ENCODE assay signal across 30 cellular contexts in the genomic region with DNA sequence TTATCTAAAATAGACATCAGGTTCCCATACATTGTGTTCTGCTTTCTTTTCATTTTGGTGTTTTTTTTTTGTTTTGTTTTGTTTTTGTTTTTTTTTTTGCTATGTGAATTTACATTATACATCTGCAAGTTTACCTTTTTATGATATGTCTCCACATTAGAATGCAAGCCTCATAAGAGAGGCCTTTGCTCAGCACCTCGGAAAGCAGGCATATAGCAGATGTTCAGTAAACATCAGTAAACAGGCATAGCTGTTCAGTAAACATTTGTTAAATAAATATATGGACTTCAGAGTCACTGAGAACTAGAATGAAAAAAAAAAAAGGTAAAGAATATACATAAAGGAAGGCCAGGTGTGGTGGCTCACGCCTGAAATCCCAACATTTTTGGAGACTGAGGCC.
DNase-seq lines count a peak whose midpoint lies in the region; TF ChIP-seq lines count a peak whose summit lies in the region.
"Had no signal": no experiment of that assay in that cellular context is flagged by ENCODE, and none has a peak within 500 bp of the region (broad histone marks: within the 10 kb centered on the region; RNA-seq: fewer than 3 reads in every experiment).

No MANE protein-coding gene starts in this region.

- CTCF ChIA-PET in HEK293 (lab: Yijun Ruan, JAX) (no interaction called here), RWPE1 (lab: Yijun Ruan, JAX) (interaction anchor here (0.7 to 0.8 kb wide), 2 partner anchors 25 to 405 kb away, joined by 3 to 5 read pairs; a partner anchor contains a TSS)

- DNase-seq in DMS53 (lab: John Stamatoyannopoulos, UW) (peak; percentile 26), DMS53 treated with DMSO at 0.1 percent for 48 hours (lab: John Stamatoyannopoulos, UW; ENCODE audit: unreplicated experiment) (no peak), RWPE1 (ENCODE audit: low spot score) (no peak), activated T-cell treated with anti-CD3 and anti-CD28 coated beads for 4 hours (no peak)
- DNase-seq: 8988T; ACHN; AML-193; BE2C; C1 segment of cervical spinal cord; Caco-2; Calu3; CD4-positive, alpha-beta memory T cell; CD4-positive, alpha-beta T cell; CD4-positive, CD25-positive, alpha-beta regulatory T cell; CD8-positive, alpha-beta memory T cell; CD8-positive, alpha-beta T cell; COR-L47; DMS 273 treated with DMSO at 0.1 percent for 48 hours; DMS153; DMS79; DMS79 treated with DMSO at 0.1 percent for 48 hours; DND-41; EL had no signal

- no peak overlapping the region for H3K4me3 ChIP-seq in HEK293 (ENCODE audit: low read depth, low read length)
- H3K4me3 ChIP-seq: A549; BLaER1; BLaER1 treated with 17β-estradiol and CSF1 and Interleukin-3, amounts not matched to agents 10 nM and 100 nM had no signal

- peaks cover 10% of the 10 kb centered on the region for H3K4me1 ChIP-seq in HEK293 (ENCODE audit: control insufficient read depth, insufficient read depth, low read length)
- H3K4me1 ChIP-seq: A549; BLaER1; BLaER1 treated with 17β-estradiol and CSF1 and Interleukin-3, amounts not matched to agents 10 nM and 100 nM had no signal

- no peak for TF ChIP-seq RAD21 in Ishikawa (IDR thresholded peaks at IDR 0.05; ENCODE audit: low read depth)

- H3K27ac ChIP-seq in HEK293 (ENCODE audit: extremely low read depth, low read depth, low read length) (no peak overlapping the region), RWPE1 (no peak overlapping the region)
- H3K27ac ChIP-seq: 22Rv1; A549; BLaER1; BLaER1 treated with 17β-estradiol and CSF1 and Interleukin-3, amounts not matched to agents 10 nM and 100 nM; C4-2B had no signal

- TF ChIP-seq CTCF in HEK293 (tag by site-specific recombination; IDR thresholded peaks at IDR 0.05), result no peak
- TF ChIP-seq CTCF in RWPE1 (conservative IDR thresholded peaks at IDR 0.05; ENCODE audit: low read depth), result no peak

- TF ChIP-seq EP300 in Ishikawa (IDR thresholded peaks at IDR 0.05; ENCODE audit: borderline replicate concordance), result no peak

- POLR2A ChIA-PET in HEK293 (lab: Yijun Ruan, JAX) (no interaction called here), RWPE1 (lab: Yijun Ruan, JAX; ENCODE audit: low non-redundant PET) (interaction anchor here (0.6 kb wide), 1 partner anchor 55 kb away, joined by 8 read pairs; no protein-coding TSS in a partner anchor)

- H3K36me3 ChIP-seq in HEK293 (ENCODE audit: control insufficient read depth in 2 of 2, insufficient read depth in 1 of 2, low read length in 2 of 2), result no peaks in the 10 kb centered on the region
- H3K36me3 ChIP-seq: BE2C; BLaER1; BLaER1 treated with 17β-estradiol and CSF1 and Interleukin-3, amounts not matched to agents 10 nM and 100 nM had no signal

- no peaks in the 10 kb centered on the region for H3K9me3 ChIP-seq in HEK293 (ENCODE audit: control insufficient read depth, insufficient read depth, low read depth, low read length)
- H3K9me3 ChIP-seq: A549; BE2C; BLaER1; BLaER1 treated with 17β-estradiol and CSF1 and Interleukin-3, amounts not matched to agents 10 nM and 100 nM; Caco-2 had no signal

TF ChIP-seq in HEK293, 187 proteins besides CTCF, POLR2A, EP300 and RAD21:
- no peak for TF ChIP-seq ZNF223 (tag by site-specific recombination; IDR thresholded peaks at IDR 0.05)
- TF ChIP-seq, protein P1, sequence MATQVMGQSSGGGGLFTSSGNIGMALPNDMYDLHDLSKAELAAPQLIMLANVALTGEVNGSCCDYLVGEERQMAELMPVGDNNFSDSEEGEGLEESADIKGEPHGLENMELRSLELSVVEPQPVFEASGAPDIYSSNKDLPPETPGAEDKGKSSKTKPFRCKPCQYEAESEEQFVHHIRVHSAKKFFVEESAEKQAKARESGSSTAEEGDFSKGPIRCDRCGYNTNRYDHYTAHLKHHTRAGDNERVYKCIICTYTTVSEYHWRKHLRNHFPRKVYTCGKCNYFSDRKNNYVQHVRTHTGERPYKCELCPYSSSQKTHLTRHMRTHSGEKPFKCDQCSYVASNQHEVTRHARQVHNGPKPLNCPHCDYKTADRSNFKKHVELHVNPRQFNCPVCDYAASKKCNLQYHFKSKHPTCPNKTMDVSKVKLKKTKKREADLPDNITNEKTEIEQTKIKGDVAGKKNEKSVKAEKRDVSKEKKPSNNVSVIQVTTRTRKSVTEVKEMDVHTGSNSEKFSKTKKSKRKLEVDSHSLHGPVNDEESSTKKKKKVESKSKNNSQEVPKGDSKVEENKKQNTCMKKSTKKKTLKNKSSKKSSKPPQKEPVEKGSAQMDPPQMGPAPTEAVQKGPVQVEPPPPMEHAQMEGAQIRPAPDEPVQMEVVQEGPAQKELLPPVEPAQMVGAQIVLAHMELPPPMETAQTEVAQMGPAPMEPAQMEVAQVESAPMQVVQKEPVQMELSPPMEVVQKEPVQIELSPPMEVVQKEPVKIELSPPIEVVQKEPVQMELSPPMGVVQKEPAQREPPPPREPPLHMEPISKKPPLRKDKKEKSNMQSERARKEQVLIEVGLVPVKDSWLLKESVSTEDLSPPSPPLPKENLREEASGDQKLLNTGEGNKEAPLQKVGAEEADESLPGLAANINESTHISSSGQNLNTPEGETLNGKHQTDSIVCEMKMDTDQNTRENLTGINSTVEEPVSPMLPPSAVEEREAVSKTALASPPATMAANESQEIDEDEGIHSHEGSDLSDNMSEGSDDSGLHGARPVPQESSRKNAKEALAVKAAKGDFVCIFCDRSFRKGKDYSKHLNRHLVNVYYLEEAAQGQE (tag by site-specific recombination; IDR thresholded peaks at IDR 0.05), result peak; percentile 80

TF ChIP-seq in Ishikawa, 13 proteins besides CTCF, POLR2A, EP300 and RAD21:
- TF ChIP-seq, protein P1 (IDR thresholded peaks at IDR 0.05; ENCODE audit: low read depth), result peak; percentile 42; the same call in 1 of the 2 replicates
- TF ChIP-seq, protein P2, sequence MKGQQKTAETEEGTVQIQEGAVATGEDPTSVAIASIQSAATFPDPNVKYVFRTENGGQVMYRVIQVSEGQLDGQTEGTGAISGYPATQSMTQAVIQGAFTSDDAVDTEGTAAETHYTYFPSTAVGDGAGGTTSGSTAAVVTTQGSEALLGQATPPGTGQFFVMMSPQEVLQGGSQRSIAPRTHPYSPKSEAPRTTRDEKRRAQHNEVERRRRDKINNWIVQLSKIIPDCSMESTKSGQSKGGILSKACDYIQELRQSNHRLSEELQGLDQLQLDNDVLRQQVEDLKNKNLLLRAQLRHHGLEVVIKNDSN (IDR thresholded peaks at IDR 0.05), result no peak
